In genomic region chr6:42068173-42068572, GRCh38 we compare ENCODE assay signal across 25 cellular contexts.
"Had no signal": no experiment of that assay in that cellular context is flagged by ENCODE, and none has a peak within 500 bp of the region (broad histone marks: within the 10 kb centered on the region; RNA-seq: fewer than 3 reads in every experiment).

No MANE protein-coding gene starts in this region.

- H3K27ac ChIP-seq: coronary artery, esophagus muscularis mucosa, foreskin keratinocyte, neutrophil, pancreas, thoracic aorta, tibial nerve, vagina had no signal

- H3K4me1 ChIP-seq: foreskin keratinocyte, pancreas, tibial nerve, vagina had no signal

- H3K27me3 ChIP-seq: esophagus muscularis mucosa, foreskin keratinocyte, neutrophil, pancreas, tibial nerve, vagina had no signal

- ATAC-seq: foreskin keratinocyte; left colon; mucosa of descending colon; natural killer cell treated with Interleukin-12 subunit alpha and Interleukin-12 subunit beta and Interleukin-15 and Interleukin-18, amount 100 ng/mL, for 72 hours; pancreas; sciatic nerve; stimulated activated effector memory CD8-positive, alpha-beta T cell treated with anti-CD3 and anti-CD28 coated beads, Interleukin-12 subunit alpha, Interleukin-12 subunit beta, amount 100 ng/mL, for 72 hours; stimulated activated naive CD8-positive, alpha-beta T cell treated with anti-CD3 and anti-CD28 coated beads, Interleukin-15, Interleukin-2, amounts not matched to agents 100 U/mL and 50 U/mL, for 24 hours had no signal

- H3K4me2 ChIP-seq: smooth muscle cell had no signal

- H3K4me3 ChIP-seq: coronary artery, esophagus muscularis mucosa, lung, mucosa of descending colon, pancreas, smooth muscle cell, thoracic aorta, tibial nerve, vagina had no signal

- FAIRE-seq: endothelial cell of umbilical vein, pancreas had no signal

- H3K9me3 ChIP-seq: esophagus muscularis mucosa, mucosa of descending colon, neutrophil, pancreas, thoracic aorta, tibial nerve, vagina had no signal

- DNase-seq: dermis blood vessel endothelial cell; effector memory CD4-positive, alpha-beta T cell; foreskin keratinocyte; glutamatergic neuron; left colon; mucosa of descending colon; naive B cell; pancreas; retina; stimulated activated CD4-positive, alpha-beta T cell treated with anti-CD3 and anti-CD28 coated beads, Interleukin-12 subunit alpha, Interleukin-12 subunit beta, amount 100 ng/mL, for 4 hours; stimulated activated CD4-positive, alpha-beta T cell treated with anti-CD3 and anti-CD28 coated beads, Interleukin-1b, Interleukin-23, amount 100 ng/mL, for 48 hours; stimulated activated CD4-positive, alpha-beta T cell treated with anti-CD3 and anti-CD28 coated beads, Interleukin-4, amount 100 ng/mL, for 24 hours; stimulated activated naive CD8-positive, alpha-beta T cell treated with anti-CD3 and anti-CD28 coated beads, Interleukin-15, Interleukin-2, amounts not matched to agents 100 U/mL and 50 U/mL, for 24 hours had no signal
